19 cellular contexts compared by ENCODE assay signal in genomic region chr9:120212153-120212852, GRCh38.
A peak's percentile ranks its signal among the peaks of the same experiment; 100 is the strongest.
DNase-seq lines count a peak whose midpoint lies in the region; ATAC-seq lines count a peak whose summit lies in the region.
"Had no signal": no experiment of that assay in that cellular context is flagged by ENCODE, and none has a peak within 500 bp of the region (broad histone marks: within the 10 kb centered on the region; RNA-seq: fewer than 3 reads in every experiment).

No MANE protein-coding gene starts in this region.

- no peak overlapping the region for H3K27ac ChIP-seq in substantia nigra (ENCODE audit: low read depth, low read length, poor library complexity, severe bottlenecking)
- H3K27ac ChIP-seq: 22Rv1; BLaER1 treated with 17β-estradiol and CSF1 and Interleukin-3, amounts not matched to agents 10 nM and 100 nM; prostate gland; SJSA1 had no signal

- ATAC-seq in GM21576 (IDR thresholded peaks at IDR 0.05; ENCODE audit: unreplicated experiment) (peak; percentile 59), HG03175 (IDR thresholded peaks at IDR 0.05; ENCODE audit: unreplicated experiment) (peak; percentile 67)
- ATAC-seq: natural killer cell treated with Interleukin-12 subunit alpha and Interleukin-12 subunit beta and Interleukin-15 and Interleukin-18, amount 100 ng/mL, for 72 hours had no signal

- DNase-seq in NCI-H524 (lab: John Stamatoyannopoulos, UW) (peak; percentile 15 to 63), NCI-H524 treated with DMSO at 0.1 percent for 48 hours (lab: John Stamatoyannopoulos, UW) (no peak), HuH-7.5 (ENCODE audit: low spot score) (no peak), hippocampal formation (lab: John Stamatoyannopoulos, UW) (no peak), substantia nigra (lab: John Stamatoyannopoulos, UW) (no peak)
- DNase-seq in activated T-cell treated with anti-CD3 and anti-CD28 coated beads, Interleukin-2, amount 50 U/mL, for 1 hour, result no peak
- DNase-seq: activated CD4-positive, alpha-beta T cell treated with anti-CD3 and anti-CD28 coated beads, Interleukin-2, amount 50 U/mL, for 48 hours; central memory CD4-positive, alpha-beta T cell; DMS79 treated with DMSO at 0.1 percent for 48 hours; NCI-H1417; NCI-H345; OCI-M1 had no signal

Comparison
In these comparisons a context has a peak if more than half of its experiments do, and no peak if none do; other contexts are left out.
1. DNase-seq: peak in NCI-H524 (2 of 2); none in NCI-H524 treated with DMSO at 0.1 percent for 48 hours (single experiment), HuH-7.5 (single experiment), activated T-cell treated with anti-CD3 and anti-CD28 coated beads, Interleukin-2, amount 50 U/mL, for 1 hour (single experiment), hippocampal formation (0 of 2) and substantia nigra (0 of 49).